ENCODE assay signal across 23 cellular contexts in the genomic region with DNA sequence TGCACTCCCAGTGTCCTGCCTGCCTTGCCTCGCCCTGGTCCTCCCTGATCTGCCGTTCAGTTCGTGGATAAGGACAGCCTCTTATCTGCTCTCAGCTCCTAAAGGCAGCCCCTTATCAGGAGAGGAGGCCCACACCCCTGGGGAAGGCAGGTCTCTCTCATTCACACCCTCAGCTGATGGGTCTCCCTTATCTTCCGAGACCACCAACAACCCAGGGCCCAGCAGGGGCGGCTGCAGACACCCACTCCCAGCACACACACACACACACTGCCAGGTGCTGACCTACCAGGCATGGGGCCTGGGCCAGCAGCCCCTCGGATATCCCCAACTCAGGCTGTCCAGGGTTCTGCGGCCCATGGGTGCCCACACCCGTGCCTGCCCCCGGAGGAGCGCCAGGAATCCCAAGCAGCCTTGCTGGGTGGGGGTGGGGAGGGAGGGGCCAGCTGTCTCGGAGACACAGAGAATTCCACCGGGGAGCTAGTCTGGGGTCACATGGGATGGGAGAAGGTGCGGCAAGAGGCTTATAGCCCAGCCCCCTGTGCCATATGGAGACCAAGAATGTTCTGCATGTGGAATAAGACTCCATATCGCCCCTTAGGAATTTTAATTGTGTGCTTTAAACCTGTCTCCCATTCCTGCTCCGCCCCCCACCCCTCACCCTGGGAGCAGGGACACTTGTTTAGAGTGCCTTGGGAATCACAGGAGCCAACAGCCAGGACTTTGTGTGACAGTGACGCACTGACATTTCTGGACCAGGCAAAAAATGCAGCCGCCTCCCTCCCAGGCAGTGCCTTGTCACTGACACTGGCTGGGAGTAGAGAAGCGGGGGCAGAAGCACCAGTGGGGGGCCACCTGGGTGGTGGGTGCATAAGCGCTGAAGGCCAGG. TPM values are rescaled to one million over a fixed set of nuclear protein-coding genes. Genes with fewer than 3 reads are reported as not detected.
DNase-seq lines count a peak whose midpoint lies in the region; ATAC-seq, FAIRE-seq and TF ChIP-seq lines count a peak whose summit lies in the region.
"Had no signal": no experiment of that assay in that cellular context is flagged by ENCODE, and none has a peak within 500 bp of the region (broad histone marks: within the 10 kb centered on the region; RNA-seq: fewer than 3 reads in every experiment).

No MANE protein-coding gene starts in this region.

- H3K4me3 ChIP-seq in A549 (no peak overlapping the region), mesodermal cell (ENCODE audit: extremely low read depth, insufficient read depth, low read length, poor library complexity, severe bottlenecking) (no peak overlapping the region)
- H3K4me3 ChIP-seq: ascending aorta, colonic mucosa, gastroesophageal sphincter, smooth muscle cell, vagina had no signal

- DNase-seq in A549 (ENCODE audit: low read depth in 1 of 2, low spot score in 1 of 2) (no peak), NCI-H2171 (lab: John Stamatoyannopoulos, UW) (peak; percentile 84), Right ventricle myocardium superior (peak; percentile 50), NCI-H2029 (lab: John Stamatoyannopoulos, UW) (no peak)
- DNase-seq in stimulated activated CD4-positive, alpha-beta T cell treated with anti-CD3 and anti-CD28 coated beads, Interleukin-4, amount 100 ng/mL, for 4 hours: no peak
- DNase-seq: activated CD4-positive, CD25-positive, alpha-beta regulatory T cell; activated gamma-delta T cell treated with Interleukin-2 at 50 U/mL for 16 hours; colonic mucosa; MV-4-11; NCI-H2081; NCI-H748 treated with DMSO at 0.1 percent for 48 hours; RPMI8226; stimulated activated naive CD4-positive, alpha-beta T cell; T-cell had no signal

- CTCF ChIA-PET in A549 (lab: Yijun Ruan, JAX): interaction anchor here (0.6 kb wide), 1 partner anchor 590 kb away, joined by 4 read pairs; no protein-coding TSS in a partner anchor

- 72% methylated on average over 12 of the region's 19 CpGs for WGBS in A549 (ENCODE audit: missing lambda C conversion rate)
- 64 to 74% methylated on average over 9 to 16 of the region's 19 CpGs for WGBS in mesodermal cell (ENCODE audit: insufficient coverage in 2 of 2), 2 experiments

- 0 out of 3 replicates have a peak, but pooled peaks cover 4% of the 10 kb centered on the region for H3K9me3 ChIP-seq in A549
- no peaks in the 10 kb centered on the region for H3K9me3 ChIP-seq in mesodermal cell (ENCODE audit: control insufficient read depth, low read length)
- H3K9me3 ChIP-seq: ascending aorta, colonic mucosa, gastroesophageal sphincter, vagina had no signal

- ATAC-seq in A549: peak; percentile 26 to 51; a peak in 3 of 6 replicates
- ATAC-seq in Right ventricle myocardium superior (ENCODE audit: poor library complexity): peak; percentile 70
- no peak for ATAC-seq in HG03521 (IDR thresholded peaks at IDR 0.05; ENCODE audit: unreplicated experiment)
- ATAC-seq in HG03108 (IDR thresholded peaks at IDR 0.05; ENCODE audit: unreplicated experiment): no peak
- ATAC-seq: gastroesophageal sphincter, T-cell had no signal

- POLR2A ChIA-PET in A549 (lab: Yijun Ruan, JAX): no interaction called here

- TF ChIP-seq CTCF in A549 (IDR thresholded peaks at IDR 0.05): no peak

- no peak for TF ChIP-seq EP300 in A549 (IDR thresholded peaks at IDR 0.05)

- intact Hi-C loops in Right ventricle myocardium superior (cut with DNase I): no loop called here

- H3K4me1 ChIP-seq in A549 (peaks cover 27% of the 10 kb centered on the region), mesodermal cell (ENCODE audit: control insufficient read depth, insufficient read depth, low read length, poor library complexity, severe bottlenecking) (peaks cover 8% of the 10 kb centered on the region)
- H3K4me1 ChIP-seq: ascending aorta had no signal

- H3K4me2 ChIP-seq in A549: no peak overlapping the region; the same call in 2 of the 3 replicates
- H3K4me2 ChIP-seq: smooth muscle cell had no signal

- H3K27ac ChIP-seq in A549 (peak overlapping the region; percentile 29 to 39; a peak in 3 of 6 replicates), mesodermal cell (ENCODE audit: low read depth, low read length, severe bottlenecking) (peak overlapping the region; percentile 6)
- H3K27ac ChIP-seq: ascending aorta, C4-2B, colonic mucosa, gastroesophageal sphincter, vagina had no signal

- FAIRE-seq in A549 (lab: Jason Lieb, UNC): no peak
- FAIRE-seq: A204.1 had no signal

- TF ChIP-seq POLR2A in A549 (IDR thresholded peaks at IDR 0.05; ENCODE audit: low read length): no peak

- no peaks in the 10 kb centered on the region for H3K36me3 ChIP-seq in mesodermal cell (ENCODE audit: control insufficient read depth, insufficient read depth, low read length)
- H3K36me3 ChIP-seq: ascending aorta, colonic mucosa, gastroesophageal sphincter, vagina had no signal

- no peak for TF ChIP-seq RAD21 in A549 (conservative IDR thresholded peaks at IDR 0.05 in 1 of 2, IDR thresholded peaks at IDR 0.05 in 1 of 2)

TF ChIP-seq in A549, 52 proteins besides CTCF, POLR2A, EP300 and RAD21:
- TF ChIP-seq GATA3 (IDR thresholded peaks at IDR 0.05; ENCODE audit: borderline replicate concordance): no peak
- no peak for TF ChIP-seq HOXB5 (CRISPR knock-in tag; IDR thresholded peaks at IDR 0.05)
- no peak for TF ChIP-seq NR3C1 (IDR thresholded peaks at IDR 0.05)
- TF ChIP-seq SMC3 (IDR thresholded peaks at IDR 0.05): no peak
TF ChIP-seq in A549: peak in this region for 0.

RNA-seq across cellular contexts. Expression of a gene that starts 41.9 kb away (rescaled TPM):
- polyA plus RNA-seq in A549 (2011; rRNA removed) (21.4 and 26.5 TPM in 2 replicates), A549 (2017; fragmentation: RNase III; extraction: RNeasy Plus Mini Kit Qiagen cat#74134 plus additional on column Dnase treatment) (13.4 to 14.7 TPM (median 14.2 TPM) in 3 replicates)
- polyA plus RNA-seq in A549 (2012; cell fraction: cytosol; rRNA removed): 11.8 and 18.6 TPM in 2 replicates
- 8.6 and 9.6 TPM in 2 replicates for polyA plus RNA-seq in A549 (2012; cell fraction: nucleus; rRNA removed)
- polyA minus RNA-seq in A549 (2011; rRNA and poly(A)+ RNA removed): 45.9 and 48.2 TPM in 2 replicates
- total RNA-seq in Right ventricle myocardium superior: 81.0 TPM
- polyA plus RNA-seq in mesodermal cell (2013, experiment 1 of 2): 34.1 TPM
- polyA plus RNA-seq in mesodermal cell (2013, experiment 2 of 2): 37.5 TPM

Comparison
In these comparisons a context has a peak if more than half of its experiments do, and no peak if none do; other contexts are left out.
1. ATAC-seq: peak in A549 (2 of 2) and Right ventricle myocardium superior (single experiment); none in HG03521 (single experiment) and HG03108 (single experiment).
2. DNase-seq: peak in NCI-H2171 (single experiment) and Right ventricle myocardium superior (single experiment); none in A549 (0 of 2), stimulated activated CD4-positive, alpha-beta T cell treated with anti-CD3 and anti-CD28 coated beads, Interleukin-4, amount 100 ng/mL, for 4 hours (0 of 2) and NCI-H2029 (single experiment).